Comparison of ENCODE assay signal across 18 cellular contexts in genomic region chr16:55125818-55126385, GRCh38.
A peak's percentile ranks its signal among the peaks of the same experiment; 100 is the strongest.
DNase-seq lines count a peak whose midpoint lies in the region; ATAC-seq and TF ChIP-seq lines count a peak whose summit lies in the region.
"Had no signal": no experiment of that assay in that cellular context is flagged by ENCODE, and none has a peak within 500 bp of the region (broad histone marks: within the 10 kb centered on the region; RNA-seq: fewer than 3 reads in every experiment).

No MANE protein-coding gene starts in this region.

- CTCF ChIA-PET in Caco-2 (lab: Charles Lee): no interaction called here
- CTCF ChIA-PET in activated CD4-positive, alpha-beta memory T cell treated with anti-CD3 and anti-CD28 coated beads, Interleukin-2, amount 10 ng/mL, durations not matched to agents 7 days and 5 days (lab: Charles Lee): no interaction called here

- peaks cover 5% of the 10 kb centered on the region; the same call in 1 of the 2 replicates for H3K9me3 ChIP-seq in Caco-2
- no peaks in the 10 kb centered on the region for H3K9me3 ChIP-seq in Karpas-422 (ENCODE audit: low read length)
- no peaks in the 10 kb centered on the region for H3K9me3 ChIP-seq in lower lobe of right lung

- peaks cover 10% of the 10 kb centered on the region for H3K9me3 Mint-ChIP-seq in Caco-2 (ENCODE audit: unreplicated experiment)
- H3K9me3 Mint-ChIP-seq in activated CD4-positive, alpha-beta memory T cell treated with anti-CD3 and anti-CD28 coated beads, Interleukin-2, amount 10 ng/mL, durations not matched to agents 7 days and 5 days: no peaks in the 10 kb centered on the region
- H3K9me3 Mint-ChIP-seq: GM23338 had no signal

- no peaks in the 10 kb centered on the region for H3K27me3 ChIP-seq in Caco-2 (replicated peaks; ENCODE audit: control insufficient read depth, insufficient read depth, low read length)
- H3K27me3 ChIP-seq in Karpas-422 (ENCODE audit: low read length): no peaks in the 10 kb centered on the region
- no peaks in the 10 kb centered on the region for H3K27me3 ChIP-seq in lower lobe of right lung (ENCODE audit: low read depth)

- no TSS peak for BruUV-seq in Caco-2 (replicated peaks; lab: Mats Ljungman, UMichigan)

- peak; percentile 56 to 62 for ATAC-seq in lower lobe of right lung
- no peak for ATAC-seq in HG02678 (IDR thresholded peaks at IDR 0.05; ENCODE audit: unreplicated experiment)
- ATAC-seq: CD8-positive, alpha-beta T cell; GM23338; HCT116 had no signal

- H3K27ac Mint-ChIP-seq in Caco-2 (ENCODE audit: unreplicated experiment): peak overlapping the region; percentile 23
- no peak overlapping the region for H3K27ac Mint-ChIP-seq in activated CD4-positive, alpha-beta memory T cell treated with anti-CD3 and anti-CD28 coated beads, Interleukin-2, amount 10 ng/mL, durations not matched to agents 7 days and 5 days
- H3K27ac Mint-ChIP-seq: CD8-positive, alpha-beta T cell; GM23338; HFFc6 had no signal

- H3K79me2 ChIP-seq in Karpas-422 (ENCODE audit: low read length): no peaks in the 10 kb centered on the region

- no peaks in the 10 kb centered on the region for H3K36me3 Mint-ChIP-seq in Caco-2 (ENCODE audit: insufficient read depth, unreplicated experiment)
- H3K36me3 Mint-ChIP-seq in activated CD4-positive, alpha-beta memory T cell treated with anti-CD3 and anti-CD28 coated beads, Interleukin-2, amount 10 ng/mL, durations not matched to agents 7 days and 5 days (ENCODE audit: low read depth): no peaks in the 10 kb centered on the region
- H3K36me3 Mint-ChIP-seq: CD8-positive, alpha-beta T cell had no signal

- H3K4me3 ChIP-seq in Caco-2 (ENCODE audit: low read depth, low read length): no peak overlapping the region
- H3K4me3 ChIP-seq in Karpas-422 (ENCODE audit: low read length): peak overlapping the region; percentile 52
- no peak overlapping the region for H3K4me3 ChIP-seq in lower lobe of right lung
- H3K4me3 ChIP-seq: GM23338 had no signal

- H3K27me3 Mint-ChIP-seq in Caco-2 (ENCODE audit: insufficient read depth, unreplicated experiment): no peaks in the 10 kb centered on the region
- H3K27me3 Mint-ChIP-seq in activated CD4-positive, alpha-beta memory T cell treated with anti-CD3 and anti-CD28 coated beads, Interleukin-2, amount 10 ng/mL, durations not matched to agents 7 days and 5 days: no peaks in the 10 kb centered on the region

- POLR2A ChIA-PET in Caco-2 (lab: Charles Lee): no interaction called here
- POLR2A ChIA-PET in activated CD4-positive, alpha-beta memory T cell treated with anti-CD3 and anti-CD28 coated beads, Interleukin-2, amount 10 ng/mL, durations not matched to agents 7 days and 5 days (lab: Charles Lee): no interaction called here

- intact Hi-C loops in Caco-2 (cut with micrococcal nuclease; ENCODE audit: unreplicated experiment) (no loop called here), lower lobe of right lung (cut with DNase I) (no loop called here)

- no peak for DNase-seq in Caco-2
- peak; percentile 64 for DNase-seq in Karpas-422
- no peak for DNase-seq in lower lobe of right lung
- DNase-seq in AG20443 (ENCODE audit: low spot score): no peak
- DNase-seq in SKM-1 (lab: John Stamatoyannopoulos, UW; ENCODE audit: unreplicated experiment): no peak
- DNase-seq in activated CD4-positive, alpha-beta memory T cell treated with anti-CD3 and anti-CD28 coated beads, Interleukin-2, amount 10 ng/mL, durations not matched to agents 7 days and 5 days: no peak
- DNase-seq: ACHN; AML-193; CD8-positive, alpha-beta T cell; DMS 273 treated with DMSO at 0.1 percent for 48 hours; DMS53; GDM1; H7; HFFc6 had no signal

- H3K4me2 ChIP-seq in Karpas-422 (ENCODE audit: low read depth, low read length, poor library complexity, severe bottlenecking): peak overlapping the region; percentile 70
- H3K4me2 ChIP-seq: GM23338 had no signal

- H3K4me1 Mint-ChIP-seq in Caco-2 (ENCODE audit: low read depth, unreplicated experiment): no peaks in the 10 kb centered on the region
- H3K4me1 Mint-ChIP-seq in activated CD4-positive, alpha-beta memory T cell treated with anti-CD3 and anti-CD28 coated beads, Interleukin-2, amount 10 ng/mL, durations not matched to agents 7 days and 5 days: no peaks in the 10 kb centered on the region
- H3K4me1 Mint-ChIP-seq: GM23338 had no signal

- H3K9me2 ChIP-seq in Karpas-422 (replicated peaks; ENCODE audit: insufficient read depth, low read length): no peaks in the 10 kb centered on the region

- peak overlapping the region; percentile 61 for H3K9ac ChIP-seq in Karpas-422 (ENCODE audit: low read length)

- H3K4me1 ChIP-seq in Caco-2 (no peaks in the 10 kb centered on the region; the same call in 1 of the 2 replicates), Karpas-422 (ENCODE audit: low read length) (peaks cover 62% of the 10 kb centered on the region), lower lobe of right lung (no peaks in the 10 kb centered on the region)

- TF ChIP-seq CTCF in Caco-2 (IDR thresholded peaks at IDR 0.05; ENCODE audit: insufficient read depth in 1 of 2, low read depth in 1 of 2, low read length in 1 of 2, severe bottlenecking in 1 of 2, unreplicated experiment in 1 of 2): no peak
- no peak for TF ChIP-seq CTCF in lower lobe of right lung (IDR thresholded peaks at IDR 0.05)

- H3K36me3 ChIP-seq in Caco-2 (ENCODE audit: control insufficient read depth, insufficient read depth, low read length) (no peaks in the 10 kb centered on the region), Karpas-422 (ENCODE audit: insufficient read depth, low read length) (no peaks in the 10 kb centered on the region), lower lobe of right lung (no peaks in the 10 kb centered on the region)

- no peak overlapping the region for H3K4me3 Mint-ChIP-seq in Caco-2 (ENCODE audit: unreplicated experiment)
- H3K4me3 Mint-ChIP-seq in activated CD4-positive, alpha-beta memory T cell treated with anti-CD3 and anti-CD28 coated beads, Interleukin-2, amount 10 ng/mL, durations not matched to agents 7 days and 5 days: no peak overlapping the region
- H3K4me3 Mint-ChIP-seq: CD8-positive, alpha-beta T cell; GM23338; HFFc6 had no signal

- H3K27ac ChIP-seq in Karpas-422 (ENCODE audit: low read length) (peak overlapping the region; percentile 93), lower lobe of right lung (no peak overlapping the region)
- H3K27ac ChIP-seq: HL-60 had no signal

- H4K20me1 ChIP-seq in Karpas-422 (ENCODE audit: insufficient read depth, low read depth, low read length): no peaks in the 10 kb centered on the region

- H2AFZ ChIP-seq in Karpas-422 (ENCODE audit: low read length): no peak overlapping the region
